ENCODE assay signal across 21 cellular contexts in the genomic region with DNA sequence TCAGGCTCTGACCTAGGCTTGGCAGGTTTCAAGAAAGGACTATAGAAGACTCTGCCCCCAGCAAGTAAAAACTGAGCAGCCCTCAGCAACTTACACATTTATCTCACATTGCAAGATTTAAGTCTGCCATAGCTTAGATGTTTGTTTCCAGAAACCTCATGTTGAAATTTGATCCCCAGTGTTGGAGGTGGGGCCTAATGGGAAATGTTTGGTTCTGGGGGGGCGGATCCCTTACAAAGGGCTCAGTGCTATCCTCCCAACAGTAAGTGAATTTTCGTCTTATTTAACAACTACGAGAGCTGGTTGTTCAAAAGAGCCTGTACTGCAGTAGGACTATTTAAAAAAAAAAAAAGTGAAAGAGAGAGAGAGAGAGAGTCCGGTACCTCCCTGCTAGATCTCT.
"Had no signal": no experiment of that assay in that cellular context is flagged by ENCODE, and none has a peak within 500 bp of the region (broad histone marks: within the 10 kb centered on the region; RNA-seq: fewer than 3 reads in every experiment).

No MANE protein-coding gene starts in this region.

- H3K9me3 Mint-ChIP-seq: natural killer cell; stimulated activated naive CD8-positive, alpha-beta T cell treated with anti-CD3 and anti-CD28 coated beads, Interleukin-15, amount 100 ng/mL, for 72 hours had no signal

- H3K36me3 ChIP-seq: gastroesophageal sphincter, prostate gland, right lobe of liver, spleen, tibial nerve, upper lobe of right lung, vagina had no signal

- H3K9me3 ChIP-seq: gastroesophageal sphincter, prostate gland, right lobe of liver, spleen, testis, tibial nerve, upper lobe of right lung, vagina had no signal

- H3K27ac Mint-ChIP-seq: natural killer cell; stimulated activated memory B cell treated with anti-CD40 and anti-IgM and Interleukin-4, amounts not matched to agents 10 μg/mL and 1 μg/mL and 100 μg/mL, for 72 hours; stimulated activated naive CD8-positive, alpha-beta T cell treated with anti-CD3 and anti-CD28 coated beads, Interleukin-15, amount 100 ng/mL, for 72 hours had no signal

- ATAC-seq: esophagus mucosa; gastroesophageal sphincter; left colon; natural killer cell; right lobe of liver; stimulated activated memory B cell treated with anti-CD40 and anti-IgM and Interleukin-4, amounts not matched to agents 10 μg/mL and 1 μg/mL and 100 μg/mL, for 72 hours; stimulated activated naive CD8-positive, alpha-beta T cell treated with anti-CD3 and anti-CD28 coated beads, Interleukin-15, amount 100 ng/mL, for 72 hours; upper lobe of right lung had no signal

- H3K4me3 ChIP-seq: gastroesophageal sphincter, prostate gland, right lobe of liver, spleen, testis, tibial nerve, upper lobe of right lung, vagina had no signal

- DNase-seq: cortex of kidney; effector memory CD4-positive, alpha-beta T cell; foreskin fibroblast; glutamatergic neuron; left colon; natural killer cell; right lobe of liver; spleen; stimulated activated CD4-positive, alpha-beta T cell treated with anti-CD3 and anti-CD28 coated beads, Interleukin-15, amount 100 ng/mL, for 24 hours; stimulated activated CD4-positive, alpha-beta T cell treated with anti-CD3 and anti-CD28 coated beads, Interleukin-1b, Interleukin-23, amount 100 ng/mL, for 48 hours; stimulated activated CD4-positive, alpha-beta T cell treated with anti-CD3 and anti-CD28 coated beads, Interleukin-4, amount 100 ng/mL, for 24 hours; stimulated activated naive CD8-positive, alpha-beta T cell treated with anti-CD3 and anti-CD28 coated beads, Interleukin-15, amount 100 ng/mL, for 72 hours; testis; upper lobe of right lung had no signal

- H3K4me1 Mint-ChIP-seq: stimulated activated naive CD8-positive, alpha-beta T cell treated with anti-CD3 and anti-CD28 coated beads, Interleukin-15, amount 100 ng/mL, for 72 hours had no signal

- H3K36me3 Mint-ChIP-seq: natural killer cell; stimulated activated memory B cell treated with anti-CD40 and anti-IgM and Interleukin-4, amounts not matched to agents 10 μg/mL and 1 μg/mL and 100 μg/mL, for 72 hours had no signal

- H3K4me1 ChIP-seq: parathyroid adenoma, prostate gland, right lobe of liver, tibial nerve, upper lobe of right lung had no signal

- H3K4me3 Mint-ChIP-seq: natural killer cell; stimulated activated memory B cell treated with anti-CD40 and anti-IgM and Interleukin-4, amounts not matched to agents 10 μg/mL and 1 μg/mL and 100 μg/mL, for 72 hours; stimulated activated naive CD8-positive, alpha-beta T cell treated with anti-CD3 and anti-CD28 coated beads, Interleukin-15, amount 100 ng/mL, for 72 hours had no signal
